In the genomic region with DNA sequence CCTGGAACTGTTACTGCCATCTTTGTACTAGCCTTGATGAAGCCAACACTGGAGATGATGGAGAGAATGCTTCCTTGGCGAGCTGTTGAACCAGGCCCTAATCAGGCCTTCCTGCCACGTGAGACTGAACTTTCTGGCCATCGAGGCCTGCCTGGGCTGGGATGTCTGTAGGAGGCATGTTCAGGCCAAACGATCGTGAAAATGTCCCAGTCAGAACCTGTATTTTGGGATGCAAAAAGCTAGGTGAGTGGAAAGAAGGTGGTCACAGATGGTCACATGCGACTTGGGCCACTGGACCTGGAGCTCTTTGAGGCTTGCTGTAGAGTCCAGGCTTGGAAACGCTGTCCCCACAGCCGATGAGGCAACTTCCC, we compare ENCODE assay signal across 16 cellular contexts. TPM values are rescaled to one million over a fixed set of nuclear protein-coding genes. Genes with fewer than 3 reads are reported as not detected.
DNase-seq lines count a peak whose midpoint lies in the region; ATAC-seq and TF ChIP-seq lines count a peak whose summit lies in the region.
"Had no signal": no experiment of that assay in that cellular context is flagged by ENCODE, and none has a peak within 500 bp of the region (broad histone marks: within the 10 kb centered on the region; RNA-seq: fewer than 3 reads in every experiment).

No MANE protein-coding gene starts in this region.

- no peak overlapping the region for H3K4ac ChIP-seq in trophoblast cell (ENCODE audit: low read depth, low read length)

- peaks cover 0 to 46% (median 27%) of the 10 kb centered on the region in 12 donors for H3K4me1 ChIP-seq in heart left ventricle
- peaks cover 14% of the 10 kb centered on the region in 2 experiments for H3K4me1 ChIP-seq in trophoblast cell (ENCODE audit: control insufficient read depth in 1 of 2, insufficient read depth in 2 of 2, low read length in 2 of 2)
- peaks cover 28% of the 10 kb centered on the region for H3K4me1 ChIP-seq in upper lobe of right lung
- H3K4me1 ChIP-seq: HAP-1 had no signal

- H4K12ac ChIP-seq in trophoblast cell (ENCODE audit: low read depth, low read length): no peak overlapping the region

- H3K36me3 ChIP-seq in heart left ventricle (peaks cover 0 to 88% (median 71%) of the 10 kb centered on the region in 9 donors), trophoblast cell (ENCODE audit: control insufficient read depth in 1 of 2, insufficient read depth in 2 of 2, low read length in 2 of 2) (peaks cover 41 to 49% of the 10 kb centered on the region in 2 experiments), upper lobe of right lung (peaks cover 34% of the 10 kb centered on the region)

- TF ChIP-seq POLR2A in heart left ventricle (IDR thresholded peaks at IDR 0.05): no peak

- H4K8ac ChIP-seq in trophoblast cell (ENCODE audit: low read depth, low read length): no peak overlapping the region

- peaks cover 56% of the 10 kb centered on the region for H3K36me3 Mint-ChIP-seq in endothelial cell (ENCODE audit: low read depth, unreplicated experiment)

- H3K27me3 Mint-ChIP-seq in endothelial cell (ENCODE audit: unreplicated experiment): peaks cover 9% of the 10 kb centered on the region

- peak overlapping the region; percentile 73 for H3K4me3 Mint-ChIP-seq in endothelial cell (ENCODE audit: unreplicated experiment)
- H3K4me3 Mint-ChIP-seq: stimulated activated effector memory CD8-positive, alpha-beta T cell treated with anti-CD3 and anti-CD28 coated beads, Interleukin-12 subunit alpha, Interleukin-12 subunit beta, amount 100 ng/mL, for 72 hours had no signal

- H2AK5ac ChIP-seq in trophoblast cell (ENCODE audit: low read length): no peak overlapping the region

- no peak overlapping the region for H3K18ac ChIP-seq in trophoblast cell (ENCODE audit: low read length)

- DNase-seq in heart left ventricle (no peak), Right ventricle myocardium inferior (ENCODE audit: missing footprints) (no peak), endothelial cell (ENCODE audit: low spot score) (no peak), trophoblast cell (no peak), upper lobe of right lung (no peak)
- no peak for DNase-seq in activated effector memory CD4-positive, alpha-beta T cell treated with anti-CD3 and anti-CD28 coated beads, Interleukin-2, amount 50 U/mL, for 16 hours
- DNase-seq: activated CD4-positive, CD25-positive, alpha-beta regulatory T cell treated with anti-CD3 and anti-CD28 coated beads, Interleukin-2, amount 50 U/mL, for 72 hours; amygdala; Calu3; NCI-H146; stimulated activated CD4-positive, alpha-beta T cell treated with anti-CD3 and anti-CD28 coated beads, Interleukin-4, amount 100 ng/mL, for 4 hours; T-helper 1 cell had no signal

- H3K4me2 ChIP-seq in trophoblast cell (ENCODE audit: low read length): no peak overlapping the region

- H3K4me1 Mint-ChIP-seq in endothelial cell (ENCODE audit: unreplicated experiment): peaks cover 20% of the 10 kb centered on the region

- H2AFZ ChIP-seq in trophoblast cell (ENCODE audit: insufficient read depth, low read length, poor library complexity): no peak overlapping the region

- intact Hi-C loops in heart left ventricle (cut with DNase I): loop anchor here in 1 of 10 donors (10.0 kb wide), 2 partner anchors 50 to 60 kb away; no protein-coding TSS in a partner anchor
- intact Hi-C loops in Right ventricle myocardium inferior (cut with DNase I): no loop called here
- intact Hi-C loops in upper lobe of right lung (cut with DNase I): no loop called here

- H2BK12ac ChIP-seq in trophoblast cell (ENCODE audit: low read length): no peak overlapping the region

- H3K27ac ChIP-seq in heart left ventricle: peak overlapping the region in 11 of 12 donors; percentile 47 to 78 (median 63)
- peak overlapping the region; percentile 6 for H3K27ac ChIP-seq in trophoblast cell (ENCODE audit: low read depth, low read length)
- H3K27ac ChIP-seq in upper lobe of right lung: peak overlapping the region; percentile 66

- no peak overlapping the region for H4K91ac ChIP-seq in trophoblast cell (ENCODE audit: low read depth, low read length)

- no peak overlapping the region for H3K14ac ChIP-seq in trophoblast cell (ENCODE audit: low read length)

- peaks cover 3% of the 10 kb centered on the region for H3K79me1 ChIP-seq in trophoblast cell (ENCODE audit: low read length)

- H3K9me3 Mint-ChIP-seq in endothelial cell (ENCODE audit: unreplicated experiment): no peaks in the 10 kb centered on the region
- H3K9me3 Mint-ChIP-seq: stimulated activated effector memory CD8-positive, alpha-beta T cell treated with anti-CD3 and anti-CD28 coated beads, Interleukin-12 subunit alpha, Interleukin-12 subunit beta, amount 100 ng/mL, for 72 hours had no signal

- H3K4me3 ChIP-seq in heart left ventricle: no peak overlapping the region
- no peak overlapping the region for H3K4me3 ChIP-seq in trophoblast cell (ENCODE audit: low read depth, low read length)
- H3K4me3 ChIP-seq in upper lobe of right lung: no peak overlapping the region
- H3K4me3 ChIP-seq: HAP-1 had no signal

- H3K23ac ChIP-seq in trophoblast cell (ENCODE audit: low read length): no peak overlapping the region

- H3K9ac ChIP-seq in trophoblast cell (ENCODE audit: low read length): no peak overlapping the region

- WGBS in heart left ventricle, 4 donors: 95 to 98% (median 96%) methylated on average over 8 of the region's 8 CpGs
- no CpG with 5 or more reads among the region's 8 CpGs for WGBS in trophoblast cell (ENCODE audit: extremely low coverage, insufficient coverage, insufficient read length)

- no peak overlapping the region for H2BK120ac ChIP-seq in trophoblast cell (ENCODE audit: insufficient read depth, low read length, poor library complexity)

- ATAC-seq in heart left ventricle (no peak), Right ventricle myocardium inferior (no peak), upper lobe of right lung (no peak), GM21526 (IDR thresholded peaks at IDR 0.05; ENCODE audit: low FRiP score, unreplicated experiment) (no peak), GM21528 (IDR thresholded peaks at IDR 0.05; ENCODE audit: low FRiP score, unreplicated experiment) (no peak)
- ATAC-seq: stimulated activated effector memory CD8-positive, alpha-beta T cell treated with anti-CD3 and anti-CD28 coated beads, Interleukin-12 subunit alpha, Interleukin-12 subunit beta, amount 100 ng/mL, for 72 hours had no signal

- TF ChIP-seq CTCF in heart left ventricle (IDR thresholded peaks at IDR 0.05) (no peak), endothelial cell (IDR thresholded peaks at IDR 0.05; ENCODE audit: unreplicated experiment) (no peak), upper lobe of right lung (IDR thresholded peaks at IDR 0.05) (no peak)

- H3K27me3 ChIP-seq in heart left ventricle (no peaks in the 10 kb centered on the region), trophoblast cell (ENCODE audit: insufficient read depth, low read length) (no peaks in the 10 kb centered on the region), upper lobe of right lung (no peaks in the 10 kb centered on the region)

- H3K9me3 ChIP-seq in heart left ventricle (no peaks in the 10 kb centered on the region), trophoblast cell (ENCODE audit: insufficient read depth, low read depth, low read length) (no peaks in the 10 kb centered on the region), upper lobe of right lung (no peaks in the 10 kb centered on the region)
- H3K9me3 ChIP-seq: HAP-1 had no signal

- peak overlapping the region; percentile 48 for H3K27ac Mint-ChIP-seq in endothelial cell (ENCODE audit: unreplicated experiment)
- H3K27ac Mint-ChIP-seq: stimulated activated effector memory CD8-positive, alpha-beta T cell treated with anti-CD3 and anti-CD28 coated beads, Interleukin-12 subunit alpha, Interleukin-12 subunit beta, amount 100 ng/mL, for 72 hours had no signal

- H3K79me2 ChIP-seq in trophoblast cell (ENCODE audit: control insufficient read depth, insufficient read depth, low read length, poor library complexity): no peaks in the 10 kb centered on the region

- no peak overlapping the region for H2BK5ac ChIP-seq in trophoblast cell (ENCODE audit: low read depth, low read length, poor library complexity)

RNA-seq across cellular contexts. Expression of gene KNOP1, which starts 12.9 kb away (rescaled TPM):
- total RNA-seq in heart left ventricle: 10 to 100 TPM in 1 of 9 donors, 1 to 10 TPM in 8; 6.3 to 11.5 (median 7.9) TPM
- 10 to 100 TPM in 1 of 2 donors, 1 to 10 TPM in 1; 9.1 to 12.1 TPM for polyA plus RNA-seq in heart left ventricle
- total RNA-seq in Right ventricle myocardium inferior: 8.4 TPM
- 36.6 TPM for total RNA-seq in endothelial cell (ENCODE audit: unreplicated experiment)
- polyA plus RNA-seq in trophoblast cell (2013): 39.6 and 42.3 TPM in 2 replicates
- total RNA-seq in upper lobe of right lung: 12.2 TPM

RNA-seq across cellular contexts. Expression of gene IQCK, which starts 13.0 kb away (rescaled TPM):
- total RNA-seq in heart left ventricle (10 to 100 TPM in 3 of 9 donors, 1 to 10 TPM in 6; 5.7 to 17.4 (median 9.0) TPM), Right ventricle myocardium inferior (5.2 TPM), endothelial cell (ENCODE audit: unreplicated experiment) (18.6 TPM), upper lobe of right lung (7.6 TPM)
- polyA plus RNA-seq in heart left ventricle: 1 to 10 TPM; 5.6 to 9.6 TPM
- 4.5 and 6.0 TPM in 2 replicates for polyA plus RNA-seq in trophoblast cell (2013)

Comparison
In these comparisons a context has a peak if more than half of its experiments do, and no peak if none do; other contexts are left out.
1. H3K27ac ChIP-seq: peak in every context shown above with its lines; median percentile 66 in upper lobe of right lung; 63 in heart left ventricle; 6 in trophoblast cell.